21 cellular contexts compared by ENCODE assay signal in genomic region chr7:155567646-155568334, GRCh38. TPM values are rescaled to one million over a fixed set of nuclear protein-coding genes. Genes with fewer than 3 reads are reported as not detected.
DNase-seq lines count a peak whose midpoint lies in the region; ATAC-seq, FAIRE-seq and TF ChIP-seq lines count a peak whose summit lies in the region.
"Had no signal": no experiment of that assay in that cellular context is flagged by ENCODE, and none has a peak within 500 bp of the region (broad histone marks: within the 10 kb centered on the region; RNA-seq: fewer than 3 reads in every experiment).

No MANE protein-coding gene starts in this region.

- H3K4ac ChIP-seq in trophoblast cell (ENCODE audit: low read depth, low read length): no peak overlapping the region

- intact Hi-C loops in K562 (cut with micrococcal nuclease): no loop called here

- no peak overlapping the region for H4K8ac ChIP-seq in trophoblast cell (ENCODE audit: low read depth, low read length)

- H3K9me3 ChIP-seq in K562 (replicated peaks; ENCODE audit: control insufficient read depth, insufficient read depth, low read depth, low read length) (no peaks in the 10 kb centered on the region), trophoblast cell (ENCODE audit: insufficient read depth, low read depth, low read length) (peaks cover 1% of the 10 kb centered on the region)
- H3K9me3 ChIP-seq: A549, BE2C, HAP-1 had no signal

- H3K9me1 ChIP-seq in K562 (ENCODE audit: control insufficient read depth, insufficient read depth, low read length): no peaks in the 10 kb centered on the region

- TF ChIP-seq POLR2A in K562 (conservative IDR thresholded peaks at IDR 0.05): no peak

- WGBS in K562 (ENCODE audit: insufficient coverage, low coverage, missing lambda C conversion rate): 3% methylated on average over 18 of the region's 18 CpGs
- WGBS in trophoblast cell (ENCODE audit: extremely low coverage, insufficient coverage, insufficient read length): no CpG with 5 or more reads among the region's 18 CpGs

- H3K4me2 ChIP-seq in K562 (ENCODE audit: insufficient read depth, low read length) (no peak overlapping the region), trophoblast cell (ENCODE audit: low read length) (peak overlapping the region; percentile 8)
- H3K4me2 ChIP-seq: A549 had no signal

- no peak overlapping the region for H2AFZ ChIP-seq in K562 (ENCODE audit: low read depth, low read length)
- no peak overlapping the region for H2AFZ ChIP-seq in trophoblast cell (ENCODE audit: insufficient read depth, low read length, poor library complexity)

- H3K9ac ChIP-seq in K562 (ENCODE audit: insufficient read depth in 1 of 2, low read depth in 2 of 2, low read length in 2 of 2) (no peak overlapping the region), trophoblast cell (ENCODE audit: low read length) (no peak overlapping the region)

- H4K20me1 ChIP-seq in K562 (replicated peaks; ENCODE audit: control insufficient read depth, insufficient read depth, low read length): peaks cover 21% of the 10 kb centered on the region

- DNase-seq in HuH-7 (ENCODE audit: low spot score) (peak; percentile 41), K562 (ENCODE audit: extremely low read depth in 1 of 4, low spot score in 3 of 4) (no peak), kidney tubule cell (ENCODE audit: low spot score) (peak; percentile 12), trophoblast cell (no peak), GM19240 (ENCODE audit: insufficient read length, low spot score) (no peak)
- no peak for DNase-seq in activated CD4-positive, CD25-positive, alpha-beta regulatory T cell (lab: John Stamatoyannopoulos, UW)
- no peak for DNase-seq in activated naive CD4-positive, alpha-beta T cell treated with anti-CD3 and anti-CD28 coated beads, Interleukin-2, amount 50 U/mL, for 16 hours
- DNase-seq in activated effector memory CD4-positive, alpha-beta T cell treated with anti-CD3 and anti-CD28 coated beads, Interleukin-2, amount 50 U/mL, for 16 hours: no peak
- DNase-seq: BE2C; CD4-positive, alpha-beta memory T cell; DMS79 treated with DMSO at 0.1 percent for 48 hours; EL; GF-D8; IMR-90 had no signal

- no peak overlapping the region for H2BK120ac ChIP-seq in trophoblast cell (ENCODE audit: insufficient read depth, low read length, poor library complexity)

- peak; percentile 26 for FAIRE-seq in K562 (lab: Jason Lieb, UNC)
- FAIRE-seq: A549, GM19239, H1, HTR-8/SVneo had no signal

- no peak overlapping the region for H2AK5ac ChIP-seq in trophoblast cell (ENCODE audit: low read length)

- no peak for TF ChIP-seq EP300 in K562 (IDR thresholded peaks at IDR 0.05; ENCODE audit: low read length)

- CTCF ChIA-PET in K562 (lab: Yijun Ruan, JAX; ENCODE audit: low intra/inter-chr PET ratio): no interaction called here

- H3K79me2 ChIP-seq in K562 (ENCODE audit: control insufficient read depth, insufficient read depth, low read length) (no peaks in the 10 kb centered on the region), trophoblast cell (ENCODE audit: control insufficient read depth, insufficient read depth, low read length, poor library complexity) (no peaks in the 10 kb centered on the region)

- POLR2A ChIA-PET in K562 (lab: Yijun Ruan, JAX): no interaction called here

- H3K14ac ChIP-seq in trophoblast cell (ENCODE audit: low read length): no peak overlapping the region

- in situ Hi-C loops in K562 (cut with MboI): no loop called here

- H3K4me3 ChIP-seq in K562 (no peak overlapping the region), trophoblast cell (ENCODE audit: low read depth, low read length) (no peak overlapping the region)
- H3K4me3 ChIP-seq: A549, HAP-1 had no signal

- TF ChIP-seq CTCF in K562 (IDR thresholded peaks at IDR 0.05 in 2 of 3, conservative IDR thresholded peaks at IDR 0.05 in 1 of 3; ENCODE audit: insufficient read depth in 2 of 3, low read depth in 1 of 3, low read length in 3 of 3): no peak

- H3K23ac ChIP-seq in trophoblast cell (ENCODE audit: low read length): no peak overlapping the region

- H2BK5ac ChIP-seq in trophoblast cell (ENCODE audit: low read depth, low read length, poor library complexity): no peak overlapping the region

- no peak for ATAC-seq in K562

- H3K79me1 ChIP-seq in trophoblast cell (ENCODE audit: low read length): no peaks in the 10 kb centered on the region

- H3K18ac ChIP-seq in trophoblast cell (ENCODE audit: low read length): no peak overlapping the region

- no peak for TF ChIP-seq RAD21 in K562 (CRISPR knock-in tag; conservative IDR thresholded peaks at IDR 0.05 in 1 of 2, IDR thresholded peaks at IDR 0.05 in 1 of 2)

- H3K36me3 ChIP-seq in K562 (ENCODE audit: control insufficient read depth, insufficient read depth, low read length) (no peaks in the 10 kb centered on the region), trophoblast cell (ENCODE audit: control insufficient read depth in 1 of 2, insufficient read depth in 2 of 2, low read length in 2 of 2) (no peaks in the 10 kb centered on the region)
- H3K36me3 ChIP-seq: BE2C, HAP-1 had no signal

- H3K27ac ChIP-seq in K562 (ENCODE audit: extremely low read depth, low read depth, low read length): no peak overlapping the region
- H3K27ac ChIP-seq in trophoblast cell (ENCODE audit: low read depth, low read length): no peak overlapping the region
- H3K27ac ChIP-seq: A549, C4-2B had no signal

- H3K27me3 ChIP-seq in K562 (ENCODE audit: control insufficient read depth in 2 of 2, insufficient read depth in 2 of 2, low read length in 2 of 2): peaks cover 67 to 80% of the 10 kb centered on the region in 2 experiments
- no peaks in the 10 kb centered on the region for H3K27me3 ChIP-seq in trophoblast cell (ENCODE audit: insufficient read depth, low read length)
- H3K27me3 ChIP-seq: BE2C had no signal

- H3K4me1 ChIP-seq in K562 (replicated peaks in 1 of 2; ENCODE audit: control insufficient read depth in 2 of 2, insufficient read depth in 2 of 2, low read length in 2 of 2): peaks cover 0 to 7% of the 10 kb centered on the region in 2 experiments; a peak in 1 of 5 replicates
- peaks cover 0 to 6% of the 10 kb centered on the region in 2 experiments for H3K4me1 ChIP-seq in trophoblast cell (ENCODE audit: control insufficient read depth in 1 of 2, insufficient read depth in 2 of 2, low read length in 2 of 2)
- H3K4me1 ChIP-seq: A549, BE2C, HAP-1 had no signal

- BruUV-seq in K562 (replicated peaks; lab: Mats Ljungman, UMichigan): no TSS peak

- H4K12ac ChIP-seq in trophoblast cell (ENCODE audit: low read depth, low read length): no peak overlapping the region

- H4K91ac ChIP-seq in trophoblast cell (ENCODE audit: low read depth, low read length): no peak overlapping the region

- no peak overlapping the region for H2BK12ac ChIP-seq in trophoblast cell (ENCODE audit: low read length)

TF ChIP-seq in K562, 482 proteins besides CTCF, POLR2A, EP300 and RAD21:
- TF ChIP-seq NR2F6 (CRISPR knock-in tag; IDR thresholded peaks at IDR 0.05): no peak

RNA-seq across cellular contexts. Expression of gene CNPY1, which starts 21.4 kb away (rescaled TPM):
- total RNA-seq in K562 (2011; cell fraction: chromatin; rRNA removed; ENCODE audit: low replicate concordance): not detected in 2 replicates
- not detected in 2 replicates for total RNA-seq in K562 (2011; cell fraction: nucleolus; rRNA removed)
- total RNA-seq in K562 (2011; cell fraction: nucleoplasm; rRNA removed): not detected in 2 replicates
- total RNA-seq in K562 (2014; rRNA removed): not detected in 2 replicates
- total RNA-seq in K562 (2014; rRNA removed; fragmentation: Illumina TruSeq; extraction: Trizol): not detected in 2 replicates
- not detected in 2 replicates for total RNA-seq in K562 (2015; rRNA removed; fragmentation: Illumina TruSeq; extraction: Trizol)
- total RNA-seq in K562 (2021): not detected in 2 replicates
- not detected in 2 replicates for polyA plus RNA-seq in K562 (2011; rRNA removed)
- not detected in 2 replicates for polyA plus RNA-seq in K562 (2011; cell fraction: cytosol; rRNA removed)
- not detected in 2 replicates for polyA plus RNA-seq in K562 (2011; cell fraction: nucleus; rRNA removed)
- not detected in 2 replicates for polyA plus RNA-seq in K562 (2012)
- polyA plus RNA-seq in K562 (2014; fragmentation: Illumina TruSeq; extraction: Trizol): not detected in 2 replicates
- polyA plus RNA-seq in K562 (2014; fragmentation: Nextera tagmentation; extraction: Ambion mirVana): not detected
- polyA plus RNA-seq in K562 (2014; rRNA removed): not detected in 2 replicates
- polyA minus RNA-seq in K562 (2011; rRNA and poly(A)+ RNA removed): not detected in 2 replicates
- not detected in 2 replicates for polyA minus RNA-seq in K562 (2011; cell fraction: cytosol; rRNA and poly(A)+ RNA removed)
- not detected in 2 replicates for polyA minus RNA-seq in K562 (2011; cell fraction: nucleus; rRNA and poly(A)+ RNA removed)
- polyA plus RNA-seq in trophoblast cell (2013): not detected in 2 replicates
- total RNA-seq: CD4-positive, alpha-beta memory T cell; H1; IMR-90 had no signal
- polyA plus RNA-seq: A549; AG04450; CD4-positive, alpha-beta memory T cell; H1; IMR-90 had no signal

Comparison
In these comparisons a context has a peak if more than half of its experiments do, and no peak if none do; other contexts are left out.
1. DNase-seq: peak in HuH-7 (single experiment) and kidney tubule cell (single experiment); none in K562 (0 of 4), trophoblast cell (0 of 2), activated CD4-positive, CD25-positive, alpha-beta regulatory T cell (0 of 4), activated naive CD4-positive, alpha-beta T cell treated with anti-CD3 and anti-CD28 coated beads, Interleukin-2, amount 50 U/mL, for 16 hours (single experiment), activated effector memory CD4-positive, alpha-beta T cell treated with anti-CD3 and anti-CD28 coated beads, Interleukin-2, amount 50 U/mL, for 16 hours (single experiment) and GM19240 (single experiment).